Comparison of ENCODE assay signal across 8 cellular contexts in genomic region chr7:108455524-108455832, GRCh38. TPM values are rescaled to one million over a fixed set of nuclear protein-coding genes. Genes with fewer than 3 reads are reported as not detected.
DNase-seq lines count a peak whose midpoint lies in the region; ATAC-seq and TF ChIP-seq lines count a peak whose summit lies in the region.
"Had no signal": no experiment of that assay in that cellular context is flagged by ENCODE, and none has a peak within 500 bp of the region (broad histone marks: within the 10 kb centered on the region; RNA-seq: fewer than 3 reads in every experiment).

No MANE protein-coding gene starts in this region.

- POLR2A ChIA-PET in IMR-90 (lab: Charles Lee; ENCODE audit: unreplicated experiment) = no interaction called here

- no peak overlapping the region for H2AK9ac ChIP-seq in IMR-90 (replicated peaks; ENCODE audit: low read depth, low read length, poor library complexity)

- peaks cover 25% of the 10 kb centered on the region for H3K27me3 Mint-ChIP-seq in chondrocyte (ENCODE audit: low read depth)

- H3K9me3 ChIP-seq in IMR-90 (ENCODE audit: control insufficient read depth, insufficient read depth, low read length) = no peaks in the 10 kb centered on the region

- H3K9me1 ChIP-seq in IMR-90 (ENCODE audit: insufficient read depth, low read length) = no peaks in the 10 kb centered on the region; the same call in 1 of the 2 replicates

- H3K4ac ChIP-seq in IMR-90 (ENCODE audit: low read depth, low read length) = no peak overlapping the region

- no peak overlapping the region for H3K23ac ChIP-seq in IMR-90 (ENCODE audit: low read depth, low read length)

- dilution Hi-C loops in IMR-90 (cut with HindIII; ENCODE audit: low sequenced_read_pairs, unreplicated experiment) = no loop called here

- H3K36me3 Mint-ChIP-seq in chondrocyte (ENCODE audit: low read depth) = no peaks in the 10 kb centered on the region

- ATAC-seq in GM19372 (IDR thresholded peaks at IDR 0.05; ENCODE audit: low read depth, unreplicated experiment) (peak; percentile 31), IMR-90 (ENCODE audit: low read depth) (peak; percentile 7)
- no peak for ATAC-seq in activated CD4-positive, CD25-positive, alpha-beta regulatory T cell treated with anti-CD3 and anti-CD28 coated beads, Interleukin-2, amount 50 U/mL, for 24 hours

- no peak overlapping the region for H3K27ac Mint-ChIP-seq in chondrocyte (ENCODE audit: unreplicated experiment)

- no peak overlapping the region for H4K91ac ChIP-seq in IMR-90 (ENCODE audit: insufficient read depth, low read depth, low read length)

- CTCF ChIA-PET in IMR-90 (lab: Yijun Ruan, JAX) = interaction anchor here (1.0 kb wide), 1 partner anchor 273 kb away, joined by 3 read pairs; no protein-coding TSS in a partner anchor

- no peak overlapping the region for H3K27ac ChIP-seq in IMR-90 (ENCODE audit: insufficient read depth, low read length)

- H3K4me3 Mint-ChIP-seq in chondrocyte (ENCODE audit: unreplicated experiment) = peak overlapping the region; percentile 82

- H3K14ac ChIP-seq in IMR-90 (replicated peaks; ENCODE audit: low read depth, low read length) = no peak overlapping the region

- H2BK5ac ChIP-seq in IMR-90 (ENCODE audit: low read depth, low read length, poor library complexity, severe bottlenecking) = no peak overlapping the region

- H2AFZ ChIP-seq in IMR-90 (replicated peaks; ENCODE audit: low read length, poor library complexity) = peak overlapping the region; percentile 79

- no peaks in the 10 kb centered on the region for H4K20me1 ChIP-seq in IMR-90 (ENCODE audit: insufficient read depth, low read length)

- in situ Hi-C loops in IMR-90 (cut with MboI; ENCODE audit: low sequenced_read_pairs) = no loop called here

- intact Hi-C loops in IMR-90 (cut with micrococcal nuclease) = loop anchor here (2.0 kb wide), 1 partner anchor 41 kb away; no protein-coding TSS in a partner anchor

- TF ChIP-seq CTCF in IMR-90 (conservative IDR thresholded peaks at IDR 0.05; ENCODE audit: low read depth, low read length) (no peak), chondrocyte (IDR thresholded peaks at IDR 0.05) (no peak)

- peak overlapping the region; percentile 89 for H3K4me2 ChIP-seq in IMR-90 (ENCODE audit: low read depth, low read length)

- no peak overlapping the region for H2BK15ac ChIP-seq in IMR-90 (ENCODE audit: low read depth, low read length)

- H3K27me3 ChIP-seq in IMR-90 (ENCODE audit: control insufficient read depth, insufficient read depth, low read length) = peaks cover 48% of the 10 kb centered on the region

- no peak overlapping the region for H4K8ac ChIP-seq in IMR-90 (ENCODE audit: low read depth in 2 of 2, low read length in 2 of 2)

- WGBS in IMR-90 (ENCODE audit: extremely low coverage in 2 of 2, insufficient read length in 1 of 2), 2 experiments = 3% methylated on average over 15 of the region's 38 CpGs; no CpG with 5 or more reads in 1 of the 2 experiments

- H2BK20ac ChIP-seq in IMR-90 (ENCODE audit: low read depth, low read length) = no peak overlapping the region

- DNase-seq in IMR-90 = no peak
- peak; percentile 93 for DNase-seq in chondrocyte (ENCODE audit: low spot score)
- DNase-seq in midbrain (lab: John Stamatoyannopoulos, UW) = peak; percentile 33
- DNase-seq in SKM-1 treated with dmso at 0.1 percent for 144 hours (lab: John Stamatoyannopoulos, UW; ENCODE audit: unreplicated experiment) = no peak
- DNase-seq in NCI-H446 treated with DMSO at 0.1 percent for 48 hours (lab: John Stamatoyannopoulos, UW) = no peak

- H3K4me3 ChIP-seq in IMR-90 (ENCODE audit: insufficient read depth, low read depth, low read length) = peak overlapping the region; percentile 43; the same call in 1 of the 2 replicates

- no peaks in the 10 kb centered on the region for H3K79me1 ChIP-seq in IMR-90 (ENCODE audit: low read depth in 1 of 2, low read length in 2 of 2)

- no peaks in the 10 kb centered on the region; the same call in 1 of the 2 replicates for H3K4me1 ChIP-seq in IMR-90 (ENCODE audit: control insufficient read depth, insufficient read depth, low read length)

- H3K18ac ChIP-seq in IMR-90 (ENCODE audit: low read depth, low read length) = no peak overlapping the region

- no peak overlapping the region for H3K56ac ChIP-seq in IMR-90 (ENCODE audit: extremely low read depth, insufficient read depth, low read length)

- no peak overlapping the region for H3K9ac ChIP-seq in IMR-90 (ENCODE audit: low read depth, low read length)

- H3K4me1 Mint-ChIP-seq in chondrocyte (ENCODE audit: low read depth) = peaks cover 15% of the 10 kb centered on the region

- TF ChIP-seq RAD21 in IMR-90 (IDR thresholded peaks at IDR 0.05; ENCODE audit: low read length) = no peak

- no peaks in the 10 kb centered on the region for H3K36me3 ChIP-seq in IMR-90 (ENCODE audit: control insufficient read depth, insufficient read depth, low read length)

- TF ChIP-seq POLR2A in IMR-90 (IDR thresholded peaks at IDR 0.05; ENCODE audit: low read depth, low read length) = no peak

- no peak overlapping the region for H4K5ac ChIP-seq in IMR-90 (ENCODE audit: low read depth, low read length)

- BruUV-seq in IMR-90 (replicated peaks; lab: Mats Ljungman, UMichigan) = no TSS peak

- no peak overlapping the region for H2AK5ac ChIP-seq in IMR-90 (ENCODE audit: low read depth, low read length)

- no peak overlapping the region for H2BK120ac ChIP-seq in IMR-90 (ENCODE audit: low read depth, low read length)

- H3K9me3 Mint-ChIP-seq in chondrocyte (ENCODE audit: low read depth) = no peaks in the 10 kb centered on the region

TF ChIP-seq in IMR-90, 13 proteins besides CTCF, POLR2A, EP300 and RAD21:
- TF ChIP-seq ELK1 (IDR thresholded peaks at IDR 0.05; ENCODE audit: borderline replicate concordance, low read depth, low read length) = no peak
- no peak for TF ChIP-seq SMC3 (IDR thresholded peaks at IDR 0.05; ENCODE audit: low read depth, low read length)
- TF ChIP-seq FOS (IDR thresholded peaks at IDR 0.05; ENCODE audit: low read depth, low read length) = no peak
- TF ChIP-seq RCOR1 (IDR thresholded peaks at IDR 0.05; ENCODE audit: insufficient replicate concordance, low read length) = no peak

RNA-seq across cellular contexts. Expression of gene NRCAM, which starts 0.8 kb away (rescaled TPM):
- 0.83 and 1.1 TPM in 2 replicates for total RNA-seq in IMR-90 (2012; rRNA removed)
- 0.43 and 0.46 TPM in 2 replicates for polyA plus RNA-seq in IMR-90 (2012; rRNA removed)
- 0.08 and 0.10 TPM in 2 replicates for polyA plus RNA-seq in IMR-90 (2012; cell fraction: cytosol; rRNA removed)
- polyA plus RNA-seq in IMR-90 (2012; cell fraction: nucleus; rRNA removed; ENCODE audit: low replicate concordance) = 0.15 and 0.48 TPM in 2 replicates
- total RNA-seq in chondrocyte = 7.8 to 40.0 TPM (median 9.5 TPM) in 3 replicates
- total RNA-seq: T-helper 2 cell treated with Interferon-gamma antibody and Interleukin-4, amounts not matched to agents 100 ng/mL and 5 ng/mL, for 36 hours had no signal

Comparison
In these comparisons a context has a peak if more than half of its experiments do, and no peak if none do; other contexts are left out.
1. ATAC-seq: peak in GM19372 (single experiment) and IMR-90 (single experiment); none in activated CD4-positive, CD25-positive, alpha-beta regulatory T cell treated with anti-CD3 and anti-CD28 coated beads, Interleukin-2, amount 50 U/mL, for 24 hours (0 of 2).
2. DNase-seq: peak in chondrocyte (single experiment) and midbrain (single experiment); none in IMR-90 (single experiment), SKM-1 treated with dmso at 0.1 percent for 144 hours (single experiment) and NCI-H446 treated with DMSO at 0.1 percent for 48 hours (single experiment).